9 cellular contexts compared by ENCODE assay signal in the genomic region with DNA sequence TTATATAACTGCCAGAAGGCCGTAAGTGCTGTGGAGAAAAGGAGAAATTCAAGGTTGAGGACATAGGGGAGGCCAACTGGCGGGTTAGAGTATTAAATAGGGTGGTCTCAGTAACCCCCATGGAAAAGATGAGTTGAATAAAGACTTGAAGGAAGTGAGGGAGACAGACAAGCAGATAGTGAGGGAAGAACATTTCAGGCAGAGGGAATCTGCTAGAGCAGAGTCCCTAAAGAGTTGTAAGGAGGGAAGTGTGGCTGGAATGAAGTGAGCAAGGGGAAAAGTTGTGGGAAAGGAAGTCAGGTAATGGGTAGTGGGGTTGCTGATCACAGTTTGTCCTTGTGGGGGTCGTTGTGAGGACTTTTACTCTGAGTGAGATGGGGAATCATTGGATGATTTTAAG.
A peak's percentile ranks its signal among the peaks of the same experiment; 100 is the strongest.
DNase-seq lines count a peak whose midpoint lies in the region; ATAC-seq and TF ChIP-seq lines count a peak whose summit lies in the region.
"Had no signal": no experiment of that assay in that cellular context is flagged by ENCODE, and none has a peak within 500 bp of the region (broad histone marks: within the 10 kb centered on the region; RNA-seq: fewer than 3 reads in every experiment).

No MANE protein-coding gene starts in this region.

- DNase-seq in stimulated activated naive CD8-positive, alpha-beta T cell treated with anti-CD3 and anti-CD28 coated beads, Interleukin-15, Interleukin-2, amounts not matched to agents 100 U/mL and 50 U/mL, for 24 hours, result no peak
- DNase-seq in foreskin fibroblast (no peak), AG08396 (ENCODE audit: low spot score) (no peak), activated gamma-delta T cell (lab: John Stamatoyannopoulos, UW) (no peak), OCI-M1 (lab: John Stamatoyannopoulos, UW) (no peak)
- DNase-seq: mucosa of descending colon had no signal

- H3K9ac ChIP-seq in SU-DHL-6 (ENCODE audit: low read length), result peak overlapping the region; percentile 92

- H3F3A ChIP-seq in SU-DHL-6 (ENCODE audit: insufficient read depth), result peaks cover 15% of the 10 kb centered on the region

- no peaks in the 10 kb centered on the region for H3K9me2 ChIP-seq in SU-DHL-6 (replicated peaks; ENCODE audit: insufficient read depth, low read length)

- H3K4me3 ChIP-seq in SU-DHL-6 (ENCODE audit: insufficient read depth, low read length, poor library complexity, severe bottlenecking) (peak overlapping the region; percentile 69), foreskin fibroblast (ENCODE audit: low read depth in 1 of 2, low read length in 2 of 2) (peak overlapping the region; percentile 82 to 88)
- H3K4me3 ChIP-seq: mucosa of descending colon had no signal

- peaks cover 33% of the 10 kb centered on the region for H3K4me1 Mint-ChIP-seq in stimulated activated naive CD8-positive, alpha-beta T cell treated with anti-CD3 and anti-CD28 coated beads, Interleukin-15, Interleukin-2, amounts not matched to agents 100 ng/mL and 50 ng/mL, for 24 hours (ENCODE audit: low read depth)

- peak overlapping the region; percentile 95 for H3K4me3 Mint-ChIP-seq in stimulated activated naive CD8-positive, alpha-beta T cell treated with anti-CD3 and anti-CD28 coated beads, Interleukin-15, Interleukin-2, amounts not matched to agents 100 ng/mL and 50 ng/mL, for 24 hours

- H3K27me3 Mint-ChIP-seq in stimulated activated naive CD8-positive, alpha-beta T cell treated with anti-CD3 and anti-CD28 coated beads, Interleukin-15, Interleukin-2, amounts not matched to agents 100 ng/mL and 50 ng/mL, for 24 hours, result no peaks in the 10 kb centered on the region

- H3K36me3 ChIP-seq in SU-DHL-6 (ENCODE audit: low read length), result peaks cover 30% of the 10 kb centered on the region

- no peaks in the 10 kb centered on the region for H3K9me3 ChIP-seq in SU-DHL-6 (ENCODE audit: insufficient read depth, low read length)
- H3K9me3 ChIP-seq: mucosa of descending colon had no signal

- H3K27ac ChIP-seq in SU-DHL-6 (ENCODE audit: low read depth, low read length), result peak overlapping the region; percentile 86

- no peaks in the 10 kb centered on the region for H3K27me3 ChIP-seq in SU-DHL-6 (ENCODE audit: low read length)

- peaks cover 23% of the 10 kb centered on the region for H4K20me1 ChIP-seq in SU-DHL-6 (ENCODE audit: low read depth, low read length)

- H3K79me2 ChIP-seq in SU-DHL-6 (ENCODE audit: insufficient read depth, low read length), result peaks cover 62% of the 10 kb centered on the region

- peaks cover 27% of the 10 kb centered on the region for H3K36me3 Mint-ChIP-seq in stimulated activated naive CD8-positive, alpha-beta T cell treated with anti-CD3 and anti-CD28 coated beads, Interleukin-15, Interleukin-2, amounts not matched to agents 100 ng/mL and 50 ng/mL, for 24 hours (ENCODE audit: low read depth)

- peak overlapping the region; percentile 89 for H3K4me2 ChIP-seq in SU-DHL-6 (ENCODE audit: low read depth, low read length, poor library complexity, severe bottlenecking)

- H3K27ac Mint-ChIP-seq in stimulated activated naive CD8-positive, alpha-beta T cell treated with anti-CD3 and anti-CD28 coated beads, Interleukin-15, Interleukin-2, amounts not matched to agents 100 ng/mL and 50 ng/mL, for 24 hours, result peak overlapping the region; percentile 97

- TF ChIP-seq CTCF in SU-DHL-6 (IDR thresholded peaks at IDR 0.05; ENCODE audit: insufficient read depth, low read length, poor library complexity, severe bottlenecking), result no peak
- TF ChIP-seq CTCF in foreskin fibroblast (IDR thresholded peaks at IDR 0.05; ENCODE audit: low read depth, low read length), result no peak

- no peak overlapping the region for H2AFZ ChIP-seq in SU-DHL-6 (ENCODE audit: low read depth, low read length, severe bottlenecking)

- no peak for ATAC-seq in stimulated activated naive CD8-positive, alpha-beta T cell treated with anti-CD3 and anti-CD28 coated beads, Interleukin-15, Interleukin-2, amounts not matched to agents 100 U/mL and 50 U/mL, for 24 hours
- ATAC-seq in HG03520 (IDR thresholded peaks at IDR 0.05; ENCODE audit: unreplicated experiment), result no peak
- ATAC-seq: mucosa of descending colon had no signal

- no peaks in the 10 kb centered on the region for H3K9me3 Mint-ChIP-seq in stimulated activated naive CD8-positive, alpha-beta T cell treated with anti-CD3 and anti-CD28 coated beads, Interleukin-15, Interleukin-2, amounts not matched to agents 100 ng/mL and 50 ng/mL, for 24 hours
